ENCODE assay signal across 12 cellular contexts in the genomic region with DNA sequence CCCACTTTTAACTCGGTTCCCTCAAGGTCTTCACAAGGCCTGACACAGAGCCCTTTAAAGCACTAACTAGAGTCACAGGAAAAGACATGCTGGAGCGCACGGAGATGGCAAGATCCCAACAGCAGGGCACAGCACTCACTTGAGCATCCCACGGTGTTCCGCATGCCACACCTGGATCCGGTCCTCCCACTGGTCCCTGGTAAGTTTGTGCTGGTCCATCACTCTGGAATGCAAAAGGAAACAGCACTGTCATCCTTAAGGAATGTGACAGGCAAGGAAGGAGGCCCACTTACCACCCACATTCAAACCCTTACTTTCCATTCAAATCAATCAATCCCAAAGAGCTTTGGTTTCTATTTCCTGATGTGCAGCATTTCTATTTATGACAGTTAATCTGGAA. TPM values are rescaled to one million over a fixed set of nuclear protein-coding genes. Genes with fewer than 3 reads are reported as not detected.
DNase-seq lines count a peak whose midpoint lies in the region; ATAC-seq and TF ChIP-seq lines count a peak whose summit lies in the region.
"Had no signal": no experiment of that assay in that cellular context is flagged by ENCODE, and none has a peak within 500 bp of the region (broad histone marks: within the 10 kb centered on the region; RNA-seq: fewer than 3 reads in every experiment).

No MANE protein-coding gene starts in this region.

- DNase-seq in CD4-positive, alpha-beta T cell = no peak
- DNase-seq in HS-27A (ENCODE audit: low read depth) (peak; percentile 42), astrocyte of the hippocampus (ENCODE audit: low read depth, low spot score) (peak; percentile 68), lower lobe of right lung (no peak), NCI-H82 (lab: John Stamatoyannopoulos, UW) (no peak), NCI-H187 (lab: John Stamatoyannopoulos, UW) (no peak)
- DNase-seq in activated CD8-positive, alpha-beta T cell treated with anti-CD3 and anti-CD28 coated beads for 36 hours = no peak
- DNase-seq: activated gamma-delta T cell treated with Interleukin-2 at 50 U/mL for 16 hours; effector CD8-positive, alpha-beta T cell; MG63; testis had no signal

- TF ChIP-seq CTCF in CD4-positive, alpha-beta T cell (IDR thresholded peaks at IDR 0.05) = no peak
- no peak for TF ChIP-seq CTCF in lower lobe of right lung (IDR thresholded peaks at IDR 0.05)
- TF ChIP-seq CTCF in activated CD8-positive, alpha-beta T cell treated with anti-CD3 and anti-CD28 coated beads for 36 hours (IDR thresholded peaks at IDR 0.05) = no peak

- peak overlapping the region; percentile 72 for H3K27ac Mint-ChIP-seq in CD4-positive, alpha-beta T cell
- H3K27ac Mint-ChIP-seq in activated CD8-positive, alpha-beta T cell treated with anti-CD3 and anti-CD28 coated beads for 36 hours = no peak overlapping the region

- H3K27me3 ChIP-seq in CD4-positive, alpha-beta T cell (ENCODE audit: control insufficient read depth, insufficient read depth, low read length) = no peaks in the 10 kb centered on the region
- H3K27me3 ChIP-seq in lower lobe of right lung (ENCODE audit: low read depth) = no peaks in the 10 kb centered on the region
- H3K27me3 ChIP-seq: MG63, testis had no signal

- H3K9me3 Mint-ChIP-seq in CD4-positive, alpha-beta T cell = no peaks in the 10 kb centered on the region
- H3K9me3 Mint-ChIP-seq in activated CD8-positive, alpha-beta T cell treated with anti-CD3 and anti-CD28 coated beads for 36 hours = no peaks in the 10 kb centered on the region

- ATAC-seq in CD4-positive, alpha-beta T cell (ENCODE audit: poor library complexity) = no peak
- ATAC-seq in lower lobe of right lung = peak; percentile 2 to 4
- no peak for ATAC-seq in activated CD8-positive, alpha-beta T cell treated with anti-CD3 and anti-CD28 coated beads for 36 hours
- no peak for ATAC-seq in GM18502 (IDR thresholded peaks at IDR 0.05; ENCODE audit: poor library complexity, unreplicated experiment)

- no peaks in the 10 kb centered on the region for H3K27me3 Mint-ChIP-seq in CD4-positive, alpha-beta T cell
- H3K27me3 Mint-ChIP-seq in activated CD8-positive, alpha-beta T cell treated with anti-CD3 and anti-CD28 coated beads for 36 hours = no peaks in the 10 kb centered on the region

- H3K36me3 Mint-ChIP-seq in CD4-positive, alpha-beta T cell (ENCODE audit: low read depth) = peaks cover 100% of the 10 kb centered on the region
- H3K36me3 Mint-ChIP-seq in activated CD8-positive, alpha-beta T cell treated with anti-CD3 and anti-CD28 coated beads for 36 hours (ENCODE audit: low read depth) = peaks cover 79% of the 10 kb centered on the region

- no peak overlapping the region for H3K4me3 ChIP-seq in lower lobe of right lung
- H3K4me3 ChIP-seq: MG63, testis had no signal

- H3K9me3 ChIP-seq in CD4-positive, alpha-beta T cell (ENCODE audit: control insufficient read depth, low read length) = no peaks in the 10 kb centered on the region
- no peaks in the 10 kb centered on the region for H3K9me3 ChIP-seq in lower lobe of right lung
- H3K9me3 ChIP-seq: MG63, testis had no signal

- intact Hi-C loops in CD4-positive, alpha-beta T cell (cut with DNase I, micrococcal nuclease) = no loop called here
- intact Hi-C loops in lower lobe of right lung (cut with DNase I) = no loop called here
- intact Hi-C loops in activated CD8-positive, alpha-beta T cell treated with anti-CD3 and anti-CD28 coated beads for 36 hours (cut with micrococcal nuclease) = no loop called here

- H3K27ac ChIP-seq in CD4-positive, alpha-beta T cell (ENCODE audit: low read depth, low read length) = no peak overlapping the region
- H3K27ac ChIP-seq in lower lobe of right lung = no peak overlapping the region
- H3K27ac ChIP-seq: testis had no signal

- peaks cover 99% of the 10 kb centered on the region for H3K36me3 ChIP-seq in lower lobe of right lung

- POLR2A ChIA-PET in CD4-positive, alpha-beta T cell (lab: Charles Lee) = no interaction called here
- POLR2A ChIA-PET in activated CD8-positive, alpha-beta T cell treated with anti-CD3 and anti-CD28 coated beads for 36 hours (lab: Charles Lee) = no interaction called here

- CTCF ChIA-PET in CD4-positive, alpha-beta T cell (lab: Charles Lee) = no interaction called here
- CTCF ChIA-PET in activated CD8-positive, alpha-beta T cell treated with anti-CD3 and anti-CD28 coated beads for 36 hours (lab: Charles Lee) = no interaction called here

- no peak overlapping the region for H3K4me3 Mint-ChIP-seq in CD4-positive, alpha-beta T cell
- no peak overlapping the region for H3K4me3 Mint-ChIP-seq in activated CD8-positive, alpha-beta T cell treated with anti-CD3 and anti-CD28 coated beads for 36 hours

- H3K4me1 ChIP-seq in lower lobe of right lung = peaks cover 25% of the 10 kb centered on the region

- peaks cover 51% of the 10 kb centered on the region for H3K4me1 Mint-ChIP-seq in CD4-positive, alpha-beta T cell (ENCODE audit: low read depth)
- H3K4me1 Mint-ChIP-seq in activated CD8-positive, alpha-beta T cell treated with anti-CD3 and anti-CD28 coated beads for 36 hours (ENCODE audit: low read depth) = peaks cover 24% of the 10 kb centered on the region

RNA-seq across cellular contexts. Expression of a gene that starts 34.7 kb away (rescaled TPM):
- total RNA-seq in CD4-positive, alpha-beta T cell = 100 to 1,000 TPM; 434 to 449 TPM
- total RNA-seq in lower lobe of right lung = 254 TPM
- total RNA-seq in activated CD8-positive, alpha-beta T cell treated with anti-CD3 and anti-CD28 coated beads for 36 hours = 100 to 1,000 TPM; 199 to 206 TPM

Comparison
In these comparisons a context has a peak if more than half of its experiments do, and no peak if none do; other contexts are left out.
1. ATAC-seq: peak in lower lobe of right lung (2 of 2); none in CD4-positive, alpha-beta T cell (single experiment), activated CD8-positive, alpha-beta T cell treated with anti-CD3 and anti-CD28 coated beads for 36 hours (single experiment) and GM18502 (single experiment).
2. DNase-seq: peak in HS-27A (single experiment) and astrocyte of the hippocampus (single experiment); none in CD4-positive, alpha-beta T cell (0 of 10), lower lobe of right lung (single experiment), NCI-H82 (single experiment), activated CD8-positive, alpha-beta T cell treated with anti-CD3 and anti-CD28 coated beads for 36 hours (single experiment) and NCI-H187 (0 of 2).